ENCODE assay signal across 20 cellular contexts in genomic region chr5:14366763-14367162, GRCh38.
"Had no signal": no experiment of that assay in that cellular context is flagged by ENCODE, and none has a peak within 500 bp of the region (broad histone marks: within the 10 kb centered on the region; RNA-seq: fewer than 3 reads in every experiment).

No MANE protein-coding gene starts in this region.

- H3K9me3 Mint-ChIP-seq: activated T-helper 2 cell treated with anti-CD3 and anti-CD28 coated beads, Interferon-gamma antibody, Interleukin-2, Interleukin-4, amounts not matched to agents 10 μg/mL and 5 μg/mL and 100 μg/mL, durations not matched to agents 14 hours and 24 hours and 36 hours; natural killer cell; T-helper 1 cell treated with Interleukin-12 subunit alpha and Interleukin-12 subunit beta and Interleukin-4 antibody, amounts not matched to agents 30 μg/mL and 1 μg/mL, for 36 hours had no signal

- H3K4me1 ChIP-seq: colonic mucosa, esophagus squamous epithelium, gastrocnemius medialis, prostate gland, upper lobe of left lung had no signal

- H3K4me3 ChIP-seq: colonic mucosa, esophagus squamous epithelium, gastrocnemius medialis, lung, prostate gland, SJSA1, spleen, thoracic aorta, upper lobe of left lung had no signal

- H3K27ac ChIP-seq: brain microvascular endothelial cell, colonic mucosa, esophagus squamous epithelium, gastrocnemius medialis, prostate gland, spleen, thoracic aorta, upper lobe of left lung had no signal

- H3K27me3 ChIP-seq: brain microvascular endothelial cell, colonic mucosa, esophagus squamous epithelium, gastrocnemius medialis, SJSA1, spleen, upper lobe of left lung had no signal

- ATAC-seq: gastrocnemius medialis had no signal

- H3K9me3 ChIP-seq: colonic mucosa, esophagus squamous epithelium, gastrocnemius medialis, prostate gland, SJSA1, spleen, thoracic aorta, upper lobe of left lung had no signal

- DNase-seq: activated CD4-positive, alpha-beta T cell treated with anti-CD3 and anti-CD28 coated beads, Interleukin-2, amount 50 U/mL, for 4 hours; activated naive CD4-positive, alpha-beta T cell; activated T-cell treated with anti-CD3 and anti-CD28 coated beads, Interleukin-2, amount 50 U/mL, for 1 hour; anterior cingulate cortex; brain microvascular endothelial cell; colonic mucosa; esophagus squamous epithelium; gastrocnemius medialis; natural killer cell; spleen; stimulated activated CD4-positive, alpha-beta T cell treated with anti-CD3 and anti-CD28 coated beads, Interleukin-4, amount 100 ng/mL, for 24 hours; stimulated activated naive CD4-positive, alpha-beta T cell treated with Interleukin-2 at 50 U/mL for 16 hours; upper lobe of left lung had no signal

- FAIRE-seq: keratinocyte had no signal
